Comparison of ENCODE assay signal across 1 cellular context in the genomic region with DNA sequence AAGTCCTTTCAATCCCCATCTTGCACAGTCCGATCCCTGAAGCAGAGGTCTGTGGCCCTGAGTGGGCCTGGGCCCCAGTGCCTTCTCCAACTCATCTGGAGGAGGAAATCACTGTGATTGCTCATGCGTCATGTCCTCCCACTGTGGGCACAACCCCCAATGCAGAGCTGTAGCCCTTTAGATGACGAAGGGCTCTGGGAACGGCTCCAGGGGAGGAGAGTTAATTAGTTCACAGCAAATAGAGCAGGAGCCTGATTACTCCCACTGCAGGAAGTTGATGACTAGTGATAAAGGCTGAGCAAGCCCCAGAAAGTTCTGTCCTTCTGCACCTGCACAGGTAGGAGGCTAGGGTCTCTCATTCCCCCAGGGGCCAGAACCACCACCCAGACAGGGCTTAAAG.
TF ChIP-seq lines count a peak whose summit lies in the region.

No MANE protein-coding gene starts in this region.

TF ChIP-seq in HEK293, 187 proteins besides CTCF, POLR2A, EP300 and RAD21 (continued from another document):
- TF ChIP-seq, protein P1, sequence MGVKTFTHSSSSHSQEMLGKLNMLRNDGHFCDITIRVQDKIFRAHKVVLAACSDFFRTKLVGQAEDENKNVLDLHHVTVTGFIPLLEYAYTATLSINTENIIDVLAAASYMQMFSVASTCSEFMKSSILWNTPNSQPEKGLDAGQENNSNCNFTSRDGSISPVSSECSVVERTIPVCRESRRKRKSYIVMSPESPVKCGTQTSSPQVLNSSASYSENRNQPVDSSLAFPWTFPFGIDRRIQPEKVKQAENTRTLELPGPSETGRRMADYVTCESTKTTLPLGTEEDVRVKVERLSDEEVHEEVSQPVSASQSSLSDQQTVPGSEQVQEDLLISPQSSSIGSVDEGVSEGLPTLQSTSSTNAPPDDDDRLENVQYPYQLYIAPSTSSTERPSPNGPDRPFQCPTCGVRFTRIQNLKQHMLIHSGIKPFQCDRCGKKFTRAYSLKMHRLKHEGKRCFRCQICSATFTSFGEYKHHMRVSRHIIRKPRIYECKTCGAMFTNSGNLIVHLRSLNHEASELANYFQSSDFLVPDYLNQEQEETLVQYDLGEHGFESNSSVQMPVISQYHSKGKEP (tag by site-specific recombination; IDR thresholded peaks at IDR 0.05), result peak; percentile 30; the same call in 1 of the 2 replicates
- TF ChIP-seq ZNF394 (tag by site-specific recombination; IDR thresholded peaks at IDR 0.05; ENCODE audit: borderline replicate concordance) (no peak), ZNF169 (tag by site-specific recombination; IDR thresholded peaks at IDR 0.05) (no peak), ZNF76 (tag by site-specific recombination; IDR thresholded peaks at IDR 0.05; ENCODE audit: borderline replicate concordance, low read depth) (no peak), OSR2 (tag by site-specific recombination; IDR thresholded peaks at IDR 0.05) (0 out of 2 replicates have a peak, but pooled peaks have one; percentile 54), SETDB1 (IDR thresholded peaks at IDR 0.05; ENCODE audit: insufficient read length, low read length) (no peak)
- TF ChIP-seq, protein P2, sequence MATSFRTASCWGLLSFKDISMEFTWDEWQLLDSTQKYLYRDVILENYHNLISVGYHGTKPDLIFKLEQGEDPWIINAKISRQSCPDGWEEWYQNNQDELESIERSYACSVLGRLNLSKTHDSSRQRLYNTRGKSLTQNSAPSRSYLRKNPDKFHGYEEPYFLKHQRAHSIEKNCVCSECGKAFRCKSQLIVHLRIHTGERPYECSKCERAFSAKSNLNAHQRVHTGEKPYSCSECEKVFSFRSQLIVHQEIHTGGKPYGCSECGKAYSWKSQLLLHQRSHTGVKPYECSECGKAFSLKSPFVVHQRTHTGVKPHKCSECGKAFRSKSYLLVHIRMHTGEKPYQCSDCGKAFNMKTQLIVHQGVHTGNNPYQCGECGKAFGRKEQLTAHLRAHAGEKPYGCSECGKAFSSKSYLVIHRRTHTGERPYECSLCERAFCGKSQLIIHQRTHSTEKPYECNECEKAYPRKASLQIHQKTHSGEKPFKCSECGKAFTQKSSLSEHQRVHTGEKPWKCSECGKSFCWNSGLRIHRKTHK (tag by site-specific recombination; IDR thresholded peaks at IDR 0.05), result no peak
